ENCODE assay signal across 1 cellular context in the genomic region with DNA sequence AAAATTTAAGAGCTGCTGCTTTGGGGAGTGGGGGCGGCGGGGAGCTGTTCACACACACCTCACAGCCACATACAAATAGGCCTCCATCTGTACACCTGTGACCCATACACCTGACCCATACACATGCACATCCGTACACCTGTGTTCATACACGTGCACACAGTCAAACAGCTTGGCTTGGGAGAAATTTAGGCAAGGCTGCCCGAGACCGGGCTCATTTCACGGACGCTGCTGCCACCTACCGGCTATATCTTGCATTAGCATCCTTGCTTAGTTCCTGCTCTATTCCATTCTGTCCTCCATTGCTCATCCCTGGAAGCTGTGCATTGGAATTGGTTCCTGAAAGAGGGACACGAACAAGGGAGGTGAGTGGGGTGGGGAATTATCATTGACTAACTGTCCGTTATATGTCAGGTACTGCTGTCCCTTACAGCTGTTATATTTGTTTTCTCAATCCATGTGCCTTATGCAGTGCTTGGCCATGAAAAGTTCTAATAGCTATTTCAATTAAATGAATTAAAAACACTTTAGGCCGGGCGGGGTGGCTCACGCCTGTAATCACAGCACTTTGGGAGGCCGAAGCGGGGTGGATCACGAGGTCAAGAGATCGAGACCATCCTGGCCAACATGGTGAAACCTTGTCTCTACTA.
TF ChIP-seq lines count a peak whose summit lies in the region.

No MANE protein-coding gene starts in this region.

TF ChIP-seq in HepG2, 621 proteins besides CTCF, POLR2A, EP300 and RAD21 (continued from another document and continues in another):
- TF ChIP-seq, protein P1, sequence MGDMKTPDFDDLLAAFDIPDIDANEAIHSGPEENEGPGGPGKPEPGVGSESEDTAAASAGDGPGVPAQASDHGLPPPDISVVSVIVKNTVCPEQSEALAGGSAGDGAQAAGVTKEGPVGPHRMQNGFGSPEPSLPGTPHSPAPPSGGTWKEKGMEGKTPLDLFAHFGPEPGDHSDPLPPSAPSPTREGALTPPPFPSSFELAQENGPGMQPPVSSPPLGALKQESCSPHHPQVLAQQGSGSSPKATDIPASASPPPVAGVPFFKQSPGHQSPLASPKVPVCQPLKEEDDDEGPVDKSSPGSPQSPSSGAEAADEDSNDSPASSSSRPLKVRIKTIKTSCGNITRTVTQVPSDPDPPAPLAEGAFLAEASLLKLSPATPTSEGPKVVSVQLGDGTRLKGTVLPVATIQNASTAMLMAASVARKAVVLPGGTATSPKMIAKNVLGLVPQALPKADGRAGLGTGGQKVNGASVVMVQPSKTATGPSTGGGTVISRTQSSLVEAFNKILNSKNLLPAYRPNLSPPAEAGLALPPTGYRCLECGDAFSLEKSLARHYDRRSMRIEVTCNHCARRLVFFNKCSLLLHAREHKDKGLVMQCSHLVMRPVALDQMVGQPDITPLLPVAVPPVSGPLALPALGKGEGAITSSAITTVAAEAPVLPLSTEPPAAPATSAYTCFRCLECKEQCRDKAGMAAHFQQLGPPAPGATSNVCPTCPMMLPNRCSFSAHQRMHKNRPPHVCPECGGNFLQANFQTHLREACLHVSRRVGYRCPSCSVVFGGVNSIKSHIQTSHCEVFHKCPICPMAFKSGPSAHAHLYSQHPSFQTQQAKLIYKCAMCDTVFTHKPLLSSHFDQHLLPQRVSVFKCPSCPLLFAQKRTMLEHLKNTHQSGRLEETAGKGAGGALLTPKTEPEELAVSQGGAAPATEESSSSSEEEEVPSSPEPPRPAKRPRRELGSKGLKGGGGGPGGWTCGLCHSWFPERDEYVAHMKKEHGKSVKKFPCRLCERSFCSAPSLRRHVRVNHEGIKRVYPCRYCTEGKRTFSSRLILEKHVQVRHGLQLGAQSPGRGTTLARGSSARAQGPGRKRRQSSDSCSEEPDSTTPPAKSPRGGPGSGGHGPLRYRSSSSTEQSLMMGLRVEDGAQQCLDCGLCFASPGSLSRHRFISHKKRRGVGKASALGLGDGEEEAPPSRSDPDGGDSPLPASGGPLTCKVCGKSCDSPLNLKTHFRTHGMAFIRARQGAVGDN (CRISPR knock-in tag; IDR thresholded peaks at IDR 0.05): no peak
- TF ChIP-seq, protein P2, sequence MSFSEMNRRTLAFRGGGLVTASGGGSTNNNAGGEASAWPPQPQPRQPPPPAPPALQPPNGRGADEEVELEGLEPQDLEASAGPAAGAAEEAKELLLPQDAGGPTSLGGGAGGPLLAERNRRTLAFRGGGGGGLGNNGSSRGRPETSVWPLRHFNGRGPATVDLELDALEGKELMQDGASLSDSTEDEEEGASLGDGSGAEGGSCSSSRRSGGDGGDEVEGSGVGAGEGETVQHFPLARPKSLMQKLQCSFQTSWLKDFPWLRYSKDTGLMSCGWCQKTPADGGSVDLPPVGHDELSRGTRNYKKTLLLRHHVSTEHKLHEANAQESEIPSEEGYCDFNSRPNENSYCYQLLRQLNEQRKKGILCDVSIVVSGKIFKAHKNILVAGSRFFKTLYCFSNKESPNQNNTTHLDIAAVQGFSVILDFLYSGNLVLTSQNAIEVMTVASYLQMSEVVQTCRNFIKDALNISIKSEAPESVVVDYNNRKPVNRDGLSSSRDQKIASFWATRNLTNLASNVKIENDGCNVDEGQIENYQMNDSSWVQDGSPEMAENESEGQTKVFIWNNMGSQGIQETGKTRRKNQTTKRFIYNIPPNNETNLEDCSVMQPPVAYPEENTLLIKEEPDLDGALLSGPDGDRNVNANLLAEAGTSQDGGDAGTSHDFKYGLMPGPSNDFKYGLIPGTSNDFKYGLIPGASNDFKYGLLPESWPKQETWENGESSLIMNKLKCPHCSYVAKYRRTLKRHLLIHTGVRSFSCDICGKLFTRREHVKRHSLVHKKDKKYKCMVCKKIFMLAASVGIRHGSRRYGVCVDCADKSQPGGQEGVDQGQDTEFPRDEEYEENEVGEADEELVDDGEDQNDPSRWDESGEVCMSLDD (CRISPR knock-in tag; IDR thresholded peaks at IDR 0.05; ENCODE audit: borderline replicate concordance): no peak
- TF ChIP-seq MAF1 (CRISPR knock-in tag; IDR thresholded peaks at IDR 0.05; ENCODE audit: borderline replicate concordance) (no peak), MYC (CRISPR knock-in tag; IDR thresholded peaks at IDR 0.05; ENCODE audit: borderline replicate concordance) (peak; percentile 29; the same call in 1 of the 2 replicates), ZNF256 (CRISPR knock-in tag; conservative IDR thresholded peaks at IDR 0.05) (no peak), KDM3A (CRISPR knock-in tag; IDR thresholded peaks at IDR 0.05; ENCODE audit: low read depth) (0 out of 2 replicates have a peak, but pooled peaks have one; percentile 48), FOXC1 (CRISPR knock-in tag; IDR thresholded peaks at IDR 0.05; ENCODE audit: borderline replicate concordance) (no peak), CBX5 (CRISPR knock-in tag; IDR thresholded peaks at IDR 0.05; ENCODE audit: borderline replicate concordance) (0 out of 2 replicates have a peak, but pooled peaks have one; percentile 44), ZHX1 (CRISPR knock-in tag; IDR thresholded peaks at IDR 0.05; ENCODE audit: low read depth) (no peak), ZSCAN9 (CRISPR knock-in tag; IDR thresholded peaks at IDR 0.05; ENCODE audit: borderline replicate concordance) (no peak), NCOA1 (CRISPR knock-in tag; IDR thresholded peaks at IDR 0.05) (no peak), MEIS1 (CRISPR knock-in tag; IDR thresholded peaks at IDR 0.05; ENCODE audit: borderline replicate concordance) (no peak), IKZF4 (CRISPR knock-in tag; IDR thresholded peaks at IDR 0.05; ENCODE audit: borderline replicate concordance, low read depth, not compliant biosample characterization) (no peak), HDAC2 (CRISPR knock-in tag; IDR thresholded peaks at IDR 0.05) (peak; percentile 47; the same call in 1 of the 2 replicates), ZNF275 (CRISPR knock-in tag; IDR thresholded peaks at IDR 0.05; ENCODE audit: borderline replicate concordance) (no peak), ZNF501 (CRISPR knock-in tag; IDR thresholded peaks at IDR 0.05) (no peak), RXRB (CRISPR knock-in tag; IDR thresholded peaks at IDR 0.05; ENCODE audit: borderline replicate concordance) (peak; percentile 41; the same call in 1 of the 2 replicates), ATM (IDR thresholded peaks at IDR 0.05; ENCODE audit: borderline replicate concordance) (no peak), YEATS4 (CRISPR knock-in tag; IDR thresholded peaks at IDR 0.05; ENCODE audit: borderline replicate concordance) (no peak), ZFAT (CRISPR knock-in tag; conservative IDR thresholded peaks at IDR 0.05) (no peak), HNRNPUL1 (IDR thresholded peaks at IDR 0.05; ENCODE audit: low read depth, low read length) (no peak), IKZF1 (IDR thresholded peaks at IDR 0.05) (no peak), ZNF614 (CRISPR knock-in tag; IDR thresholded peaks at IDR 0.05; ENCODE audit: borderline replicate concordance) (no peak), ATAD3A (CRISPR knock-in tag; IDR thresholded peaks at IDR 0.05) (no peak), ZNF557 (CRISPR knock-in tag; IDR thresholded peaks at IDR 0.05) (no peak), GMEB2 (CRISPR knock-in tag; IDR thresholded peaks at IDR 0.05; ENCODE audit: low read depth) (no peak), ZNF446 (CRISPR knock-in tag; IDR thresholded peaks at IDR 0.05) (no peak), KMT2A (CRISPR knock-in tag; IDR thresholded peaks at IDR 0.05) (no peak), MTF1 (CRISPR knock-in tag; IDR thresholded peaks at IDR 0.05) (no peak), GFI1 (CRISPR knock-in tag; IDR thresholded peaks at IDR 0.05; ENCODE audit: borderline replicate concordance) (no peak), ZNF20 (CRISPR knock-in tag; IDR thresholded peaks at IDR 0.05) (no peak), ZNF83 (CRISPR knock-in tag; IDR thresholded peaks at IDR 0.05; ENCODE audit: borderline replicate concordance) (no peak), KDM5B (CRISPR knock-in tag; IDR thresholded peaks at IDR 0.05; ENCODE audit: borderline replicate concordance) (0 out of 2 replicates have a peak, but pooled peaks have one; percentile 23), ZNF460 (CRISPR knock-in tag; IDR thresholded peaks at IDR 0.05; ENCODE audit: borderline replicate concordance) (no peak), YY1 (IDR thresholded peaks at IDR 0.05; ENCODE audit: insufficient read depth, insufficient replicate concordance, low read depth, low read length) (peak; percentile 43), ZC3H4 (CRISPR knock-in tag; IDR thresholded peaks at IDR 0.05; ENCODE audit: borderline replicate concordance) (no peak), MIER3 (CRISPR knock-in tag; IDR thresholded peaks at IDR 0.05; ENCODE audit: borderline replicate concordance) (no peak), FLYWCH1 (CRISPR knock-in tag; IDR thresholded peaks at IDR 0.05) (no peak), SUZ12 (IDR thresholded peaks at IDR 0.05; ENCODE audit: low read depth, low read length) (no peak), ZNF784 (CRISPR knock-in tag; IDR thresholded peaks at IDR 0.05; ENCODE audit: borderline replicate concordance) (no peak), HDAC1 (CRISPR knock-in tag; IDR thresholded peaks at IDR 0.05) (no peak), ZSCAN12 (CRISPR knock-in tag; IDR thresholded peaks at IDR 0.05) (no peak)
- TF ChIP-seq, protein P3, sequence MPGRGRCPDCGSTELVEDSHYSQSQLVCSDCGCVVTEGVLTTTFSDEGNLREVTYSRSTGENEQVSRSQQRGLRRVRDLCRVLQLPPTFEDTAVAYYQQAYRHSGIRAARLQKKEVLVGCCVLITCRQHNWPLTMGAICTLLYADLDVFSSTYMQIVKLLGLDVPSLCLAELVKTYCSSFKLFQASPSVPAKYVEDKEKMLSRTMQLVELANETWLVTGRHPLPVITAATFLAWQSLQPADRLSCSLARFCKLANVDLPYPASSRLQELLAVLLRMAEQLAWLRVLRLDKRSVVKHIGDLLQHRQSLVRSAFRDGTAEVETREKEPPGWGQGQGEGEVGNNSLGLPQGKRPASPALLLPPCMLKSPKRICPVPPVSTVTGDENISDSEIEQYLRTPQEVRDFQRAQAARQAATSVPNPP (CRISPR knock-in tag; IDR thresholded peaks at IDR 0.05): no peak
- TF ChIP-seq, protein P4, sequence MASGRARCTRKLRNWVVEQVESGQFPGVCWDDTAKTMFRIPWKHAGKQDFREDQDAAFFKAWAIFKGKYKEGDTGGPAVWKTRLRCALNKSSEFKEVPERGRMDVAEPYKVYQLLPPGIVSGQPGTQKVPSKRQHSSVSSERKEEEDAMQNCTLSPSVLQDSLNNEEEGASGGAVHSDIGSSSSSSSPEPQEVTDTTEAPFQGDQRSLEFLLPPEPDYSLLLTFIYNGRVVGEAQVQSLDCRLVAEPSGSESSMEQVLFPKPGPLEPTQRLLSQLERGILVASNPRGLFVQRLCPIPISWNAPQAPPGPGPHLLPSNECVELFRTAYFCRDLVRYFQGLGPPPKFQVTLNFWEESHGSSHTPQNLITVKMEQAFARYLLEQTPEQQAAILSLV (CRISPR knock-in tag; IDR thresholded peaks at IDR 0.05; ENCODE audit: borderline replicate concordance): no peak
